ENCODE assay signal across 9 cellular contexts in the genomic region with DNA sequence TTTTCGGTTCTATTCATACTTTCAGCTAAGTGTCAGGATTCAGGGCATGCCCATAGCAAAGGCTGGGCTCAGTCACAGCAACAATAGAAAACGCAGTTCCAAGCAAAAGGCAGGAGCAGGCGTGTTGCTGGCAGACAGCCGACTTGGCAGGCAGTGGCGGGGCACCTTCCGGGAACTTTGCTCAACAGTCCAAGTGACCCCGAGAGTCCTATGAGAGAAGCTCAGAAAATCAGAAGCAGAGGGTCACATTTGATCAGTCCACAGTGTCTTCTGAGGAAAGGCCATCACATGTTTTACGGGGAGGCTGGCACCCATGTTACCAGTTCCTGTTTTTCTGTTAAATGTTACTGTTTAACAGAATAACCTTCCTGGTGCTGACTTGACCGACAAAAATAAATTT.
DNase-seq lines count a peak whose midpoint lies in the region; ATAC-seq, FAIRE-seq and TF ChIP-seq lines count a peak whose summit lies in the region.
"Had no signal": no experiment of that assay in that cellular context is flagged by ENCODE, and none has a peak within 500 bp of the region (broad histone marks: within the 10 kb centered on the region; RNA-seq: fewer than 3 reads in every experiment).

No MANE protein-coding gene starts in this region.

- CTCF ChIA-PET in GM12878 (lab: Yijun Ruan, JAX), result interaction anchor here (1.1 to 5.0 kb wide), 6 partner anchors 12 to 252 kb away, joined by 3 to 26 read pairs (median 4); no protein-coding TSS in a partner anchor
- CTCF ChIA-PET in activated CD4-positive, alpha-beta memory T cell treated with anti-CD3 and anti-CD28 coated beads for 36 hours (lab: Charles Lee), result no interaction called here

- H3K9me3 ChIP-seq in GM12878 (replicated peaks; ENCODE audit: control insufficient read depth, insufficient read depth, low read length) (no peaks in the 10 kb centered on the region; the same call in 2 of the 3 replicates), sigmoid colon (no peaks in the 10 kb centered on the region)

- TF ChIP-seq EP300 in GM12878 (IDR thresholded peaks at IDR 0.05; ENCODE audit: borderline replicate concordance in 1 of 2, control insufficient read depth in 1 of 2, low read depth in 2 of 2, low read length in 2 of 2), result no peak
- no peak for TF ChIP-seq EP300 in sigmoid colon (IDR thresholded peaks at IDR 0.05)

- no peak for TF ChIP-seq POLR2A in GM12878 (IDR thresholded peaks at IDR 0.05; ENCODE audit: low read depth, low read length)
- TF ChIP-seq POLR2A in sigmoid colon (IDR thresholded peaks at IDR 0.05), result no peak

- DNase-seq in HK-2 (ENCODE audit: unreplicated experiment) (peak; percentile 22), GM12878 (ENCODE audit: low read depth, low spot score) (no peak), hypothalamus (lab: John Stamatoyannopoulos, UW) (peak in 48 of 51 donors; percentile 14 to 77 (median 52)), sigmoid colon (peak; percentile 85), T-helper 1 cell (no peak), SIG-M5 treated with dmso at 0.1 percent for 504 hours (lab: John Stamatoyannopoulos, UW; ENCODE audit: unreplicated experiment) (no peak)
- DNase-seq in activated CD4-positive, alpha-beta memory T cell treated with anti-CD3 and anti-CD28 coated beads for 36 hours, result no peak
- DNase-seq: activated naive CD8-positive, alpha-beta T cell treated with anti-CD3 and anti-CD28 coated beads, Interleukin-2, amount 10 ng/mL, durations not matched to agents 7 days and 5 days had no signal

- no peak for TF ChIP-seq RAD21 in GM12878 (IDR thresholded peaks at IDR 0.05; ENCODE audit: insufficient read depth, low read depth, low read length)

- SMC1A ChIA-PET in GM12878 (lab: Charles Lee; ENCODE audit: uncharacterized antibody, unreplicated experiment), result interaction anchor here (1.0 to 5.4 kb wide), 17 partner anchors 10 to 256 kb away, joined by 3 to 64 read pairs (median 4); no protein-coding TSS in a partner anchor

- WGBS in GM12878 (ENCODE audit: insufficient coverage, insufficient replicate concordance, low lambda C conversion rate, missing lambda C conversion rate), result 14% methylated on average over 9 of the region's 9 CpGs
- WGBS in sigmoid colon, 2 donors, result 6 to 22% methylated on average over 9 of the region's 9 CpGs

- H3K4me3 Mint-ChIP-seq in activated CD4-positive, alpha-beta memory T cell treated with anti-CD3 and anti-CD28 coated beads for 36 hours, result no peak overlapping the region
- H3K4me3 Mint-ChIP-seq: activated naive CD8-positive, alpha-beta T cell treated with anti-CD3 and anti-CD28 coated beads, Interleukin-2, amount 10 ng/mL, durations not matched to agents 7 days and 5 days had no signal

- FAIRE-seq in GM12878 (lab: Jason Lieb, UNC), result no peak

- TF ChIP-seq CTCF in GM12878 (IDR thresholded peaks at IDR 0.05 in 2 of 3, conservative IDR thresholded peaks at IDR 0.05 in 1 of 3; ENCODE audit: control insufficient read depth in 2 of 3, extremely low read depth in 1 of 3, insufficient read depth in 1 of 3, low read depth in 3 of 3, low read length in 3 of 3), result no peak
- no peak for TF ChIP-seq CTCF in sigmoid colon (IDR thresholded peaks at IDR 0.05)

- H3K4me1 Mint-ChIP-seq in activated CD4-positive, alpha-beta memory T cell treated with anti-CD3 and anti-CD28 coated beads for 36 hours (ENCODE audit: low read depth), result peaks cover 8% of the 10 kb centered on the region

- no TSS peak for BruUV-seq in GM12878 (replicated peaks; lab: Mats Ljungman, UMichigan)

- H3K36me3 ChIP-seq in GM12878 (ENCODE audit: control insufficient read depth in 2 of 2, insufficient read depth in 2 of 2, low read length in 1 of 2) (no peaks in the 10 kb centered on the region), sigmoid colon (no peaks in the 10 kb centered on the region)

- H3K9ac ChIP-seq in GM12878 (ENCODE audit: control insufficient read depth, insufficient read depth, low read length), result no peak overlapping the region

- H3K27me3 ChIP-seq in GM12878 (replicated peaks in 1 of 2; ENCODE audit: control insufficient read depth in 2 of 2, insufficient read depth in 2 of 2, low read length in 1 of 2), result no peaks in the 10 kb centered on the region
- H3K27me3 ChIP-seq in sigmoid colon, result no peaks in the 10 kb centered on the region

- in situ Hi-C loops in GM12878 (cut with MboI), result no loop called here

- POLR2A ChIA-PET in GM12878 (lab: Charles Lee), result interaction anchor here (0.6 to 1.3 kb wide), 2 partner anchors 12 to 336 kb away, joined by 3 to 4 read pairs; no protein-coding TSS in a partner anchor
- POLR2A ChIA-PET in activated CD4-positive, alpha-beta memory T cell treated with anti-CD3 and anti-CD28 coated beads for 36 hours (lab: Charles Lee), result no interaction called here

- no peak overlapping the region for H3K4me3 ChIP-seq in GM12878
- no peak overlapping the region for H3K4me3 ChIP-seq in sigmoid colon

- H3K36me3 Mint-ChIP-seq in activated CD4-positive, alpha-beta memory T cell treated with anti-CD3 and anti-CD28 coated beads for 36 hours, result no peaks in the 10 kb centered on the region
- H3K36me3 Mint-ChIP-seq: activated naive CD8-positive, alpha-beta T cell treated with anti-CD3 and anti-CD28 coated beads, Interleukin-2, amount 10 ng/mL, durations not matched to agents 7 days and 5 days had no signal

- peaks cover 5% of the 10 kb centered on the region for H3K27me3 Mint-ChIP-seq in activated CD4-positive, alpha-beta memory T cell treated with anti-CD3 and anti-CD28 coated beads for 36 hours

- H3K27ac Mint-ChIP-seq in activated CD4-positive, alpha-beta memory T cell treated with anti-CD3 and anti-CD28 coated beads for 36 hours, result no peak overlapping the region
- H3K27ac Mint-ChIP-seq: activated naive CD8-positive, alpha-beta T cell treated with anti-CD3 and anti-CD28 coated beads, Interleukin-2, amount 10 ng/mL, durations not matched to agents 7 days and 5 days had no signal

- H3K4me1 ChIP-seq in GM12878 (ENCODE audit: control insufficient read depth, insufficient read depth, low read length) (no peaks in the 10 kb centered on the region), sigmoid colon (peaks cover 0 to 48% (median 35%) of the 10 kb centered on the region in 4 donors)

- H2AFZ ChIP-seq in GM12878 (ENCODE audit: control insufficient read depth, low read depth, low read length), result no peak overlapping the region

- intact Hi-C loops in GM12878 (cut with micrococcal nuclease; ENCODE audit: unreplicated experiment) (no loop called here), sigmoid colon (cut with DNase I) (no loop called here)
- intact Hi-C loops in activated CD4-positive, alpha-beta memory T cell treated with anti-CD3 and anti-CD28 coated beads for 36 hours (cut with micrococcal nuclease), result no loop called here

- no peaks in the 10 kb centered on the region for H4K20me1 ChIP-seq in GM12878 (ENCODE audit: control insufficient read depth, insufficient read depth)

- no peaks in the 10 kb centered on the region for H3K9me3 Mint-ChIP-seq in activated CD4-positive, alpha-beta memory T cell treated with anti-CD3 and anti-CD28 coated beads for 36 hours
- H3K9me3 Mint-ChIP-seq: activated naive CD8-positive, alpha-beta T cell treated with anti-CD3 and anti-CD28 coated beads, Interleukin-2, amount 10 ng/mL, durations not matched to agents 7 days and 5 days had no signal

- no peak overlapping the region for H3K4me2 ChIP-seq in GM12878 (ENCODE audit: control insufficient read depth, insufficient read depth)

- no peaks in the 10 kb centered on the region for H3K79me2 ChIP-seq in GM12878 (ENCODE audit: control insufficient read depth, insufficient read depth, low read length)

- no peak for ATAC-seq in GM12878
- no peak for ATAC-seq in GM21447 (IDR thresholded peaks at IDR 0.05; ENCODE audit: unreplicated experiment)

- H3K27ac ChIP-seq in GM12878 (ENCODE audit: control insufficient read depth, insufficient read depth) (no peak overlapping the region), sigmoid colon (peak overlapping the region in 3 of 4 donors; percentile 35 to 45 (median 41))

- RAD21 ChIA-PET in GM12878 (lab: Charles Lee; ENCODE audit: unreplicated experiment), result interaction anchor here (1.2 to 2.3 kb wide), 4 partner anchors 19 to 204 kb away, joined by 3 to 9 read pairs (median 6); no protein-coding TSS in a partner anchor

TF ChIP-seq in GM12878, 131 proteins besides CTCF, POLR2A, EP300 and RAD21:
- TF ChIP-seq KLF5 (IDR thresholded peaks at IDR 0.05; ENCODE audit: partially characterized antibody) (no peak), SPI1 (IDR thresholded peaks at IDR 0.05; ENCODE audit: borderline replicate concordance, insufficient read depth, low read depth, low read length) (peak; percentile 67; the same call in 1 of the 2 replicates)

Comparison
In these comparisons a context has a peak if more than half of its experiments do, and no peak if none do; other contexts are left out.
1. DNase-seq: peak in HK-2 (single experiment), hypothalamus (48 of 51) and sigmoid colon (single experiment); none in GM12878 (single experiment), T-helper 1 cell (0 of 5), SIG-M5 treated with dmso at 0.1 percent for 504 hours (single experiment) and activated CD4-positive, alpha-beta memory T cell treated with anti-CD3 and anti-CD28 coated beads for 36 hours (single experiment).